8 cellular contexts compared by ENCODE assay signal in the genomic region with DNA sequence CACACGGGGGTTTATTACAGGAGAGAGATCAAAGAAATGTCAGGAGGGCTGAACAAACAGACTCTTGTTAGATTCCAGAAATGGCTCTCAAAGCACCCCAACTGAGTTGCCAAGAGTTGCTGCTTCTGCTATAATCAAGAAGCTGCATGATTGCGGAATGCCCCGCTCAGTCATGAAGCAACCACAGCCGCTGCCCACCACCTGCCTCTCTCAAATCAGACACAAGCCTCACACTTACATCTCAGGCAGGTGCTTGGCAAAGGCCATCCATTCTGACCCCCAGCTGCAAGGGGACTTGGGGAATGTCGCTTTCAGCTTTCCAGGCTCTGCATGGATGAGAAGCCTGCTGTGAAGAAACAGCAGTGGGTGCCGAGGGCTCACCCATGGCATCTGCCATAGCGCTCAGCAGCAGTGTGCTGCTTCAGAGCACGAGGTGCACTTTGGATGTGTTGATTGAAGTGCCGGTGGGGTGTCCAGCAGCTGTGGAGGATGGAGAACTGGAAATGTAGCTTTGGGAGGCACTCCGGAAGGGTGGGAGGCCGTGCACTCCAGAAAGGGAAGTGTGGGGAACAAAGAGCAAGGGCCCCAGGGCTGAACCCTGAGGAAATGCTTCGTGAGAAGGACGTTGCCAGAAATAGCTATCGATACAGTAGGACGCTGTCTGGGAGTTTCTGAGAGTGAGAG. TPM values are rescaled to one million over a fixed set of nuclear protein-coding genes. Genes with fewer than 3 reads are reported as not detected.
A peak's percentile ranks its signal among the peaks of the same experiment; 100 is the strongest.
DNase-seq lines count a peak whose midpoint lies in the region; ATAC-seq and TF ChIP-seq lines count a peak whose summit lies in the region.

No MANE protein-coding gene starts in this region.

- no peaks in the 10 kb centered on the region for H3K9me3 Mint-ChIP-seq in neural progenitor cell

- peak overlapping the region; percentile 79 for H2AFZ ChIP-seq in neural progenitor cell (replicated peaks)

- H3F3A ChIP-seq in neural progenitor cell (ENCODE audit: low read depth), result no peaks in the 10 kb centered on the region

- H3K27me3 ChIP-seq in colonic mucosa (no peaks in the 10 kb centered on the region), neural progenitor cell (no peaks in the 10 kb centered on the region)

- H3K27ac ChIP-seq in colonic mucosa (peak overlapping the region; percentile 36), neural progenitor cell (no peak overlapping the region)

- intact Hi-C loops in colonic mucosa (cut with DNase I), result loop anchor here (10.0 kb wide), 1 partner anchor 149 kb away; no protein-coding TSS in a partner anchor

- H3K36me3 Mint-ChIP-seq in neural progenitor cell, result no peaks in the 10 kb centered on the region

- H4K20me1 ChIP-seq in neural progenitor cell (ENCODE audit: low read depth), result no peaks in the 10 kb centered on the region

- H3K4me3 ChIP-seq in colonic mucosa (no peak overlapping the region), neural progenitor cell (no peak overlapping the region)

- H3K36me3 ChIP-seq in colonic mucosa (no peaks in the 10 kb centered on the region), neural progenitor cell (no peaks in the 10 kb centered on the region)

- no peaks in the 10 kb centered on the region for H3K79me2 ChIP-seq in neural progenitor cell (ENCODE audit: low read depth)

- TF ChIP-seq CTCF in colonic mucosa (IDR thresholded peaks at IDR 0.05) (no peak), neural progenitor cell (IDR thresholded peaks at IDR 0.05) (no peak)

- ATAC-seq in HG03280 (IDR thresholded peaks at IDR 0.05; ENCODE audit: unreplicated experiment), result no peak

- H3K27ac Mint-ChIP-seq in neural progenitor cell, result peak overlapping the region; percentile 93

- H3K4me2 ChIP-seq in neural progenitor cell, result no peak overlapping the region

- peaks cover 42% of the 10 kb centered on the region for H3K4me1 Mint-ChIP-seq in neural progenitor cell

- H3K4me1 ChIP-seq in colonic mucosa, result no peaks in the 10 kb centered on the region
- peaks cover 9% of the 10 kb centered on the region for H3K4me1 ChIP-seq in neural progenitor cell

- DNase-seq in EH (ENCODE audit: low read depth), result peak; percentile 14
- DNase-seq in NCI-H146 treated with DMSO at 0.1 percent for 48 hours (lab: John Stamatoyannopoulos, UW; ENCODE audit: unreplicated experiment), result peak; percentile 44
- no peak for DNase-seq in colonic mucosa
- no peak for DNase-seq in neural progenitor cell (ENCODE audit: low spot score)
- DNase-seq in kidney glomerular epithelial cell (lab: John Stamatoyannopoulos, UW), result no peak
- no peak for DNase-seq in NCI-H1436 treated with DMSO at 0.1 percent for 48 hours (lab: John Stamatoyannopoulos, UW)
- DNase-seq in NCI-H2029 treated with DMSO at 0.1 percent for 48 hours (lab: John Stamatoyannopoulos, UW), result no peak

- H3K9ac ChIP-seq in colonic mucosa (ENCODE audit: low read depth in 2 of 2, low read length in 2 of 2) (no peak overlapping the region), neural progenitor cell (no peak overlapping the region)

- peak overlapping the region; percentile 63 for H3K4me3 Mint-ChIP-seq in neural progenitor cell

- H3K9me3 ChIP-seq in colonic mucosa (no peaks in the 10 kb centered on the region), neural progenitor cell (ENCODE audit: low read depth) (no peaks in the 10 kb centered on the region)

- peaks cover 12% of the 10 kb centered on the region for H3K27me3 Mint-ChIP-seq in neural progenitor cell (ENCODE audit: insufficient read depth, low read depth)

RNA-seq across cellular contexts. Expression of a gene that starts 37.7 kb away (rescaled TPM):
- not detected for total RNA-seq in colonic mucosa
- total RNA-seq in neural progenitor cell (ENCODE audit: low replicate concordance), result not detected in 2 replicates

RNA-seq across cellular contexts. Expression of a gene that starts 51.2 kb away (rescaled TPM):
- total RNA-seq in colonic mucosa (10 to 100 TPM; 10.7 to 15.3 TPM), neural progenitor cell (ENCODE audit: low replicate concordance) (23.2 and 28.7 TPM in 2 replicates)

Comparison
In these comparisons a context has a peak if more than half of its experiments do, and no peak if none do; other contexts are left out.
1. DNase-seq: peak in EH (single experiment) and NCI-H146 treated with DMSO at 0.1 percent for 48 hours (single experiment); none in colonic mucosa (single experiment), neural progenitor cell (single experiment), kidney glomerular epithelial cell (single experiment), NCI-H1436 treated with DMSO at 0.1 percent for 48 hours (single experiment) and NCI-H2029 treated with DMSO at 0.1 percent for 48 hours (single experiment).